25 cellular contexts compared by ENCODE assay signal in genomic region chr9:136396219-136396515, GRCh38.
"Had no signal": no experiment of that assay in that cellular context is flagged by ENCODE, and none has a peak within 500 bp of the region (broad histone marks: within the 10 kb centered on the region; RNA-seq: fewer than 3 reads in every experiment).

No MANE protein-coding gene starts in this region.

- H3K9me3 ChIP-seq: esophagus muscularis mucosa, gastroesophageal sphincter, heart left ventricle, left ventricle myocardium inferior, lower lobe of right lung, ovary, psoas muscle, spleen, thyroid gland, vagina had no signal

- H3K4me3 ChIP-seq: coronary artery, esophagus muscularis mucosa, gastroesophageal sphincter, heart left ventricle, hepatocyte, left ventricle myocardium inferior, lower lobe of right lung, ovary, psoas muscle, skin epidermis, spleen, thyroid gland, vagina had no signal

- ATAC-seq: foreskin keratinocyte; gastroesophageal sphincter; heart left ventricle; lower lobe of right lung; natural killer cell; psoas muscle; right cardiac atrium; stimulated activated naive CD8-positive, alpha-beta T cell treated with anti-CD3 and anti-CD28 coated beads, Interleukin-15, amount 100 ng/mL, for 72 hours had no signal

- H2AFZ ChIP-seq: hepatocyte had no signal

- H3K27ac ChIP-seq: coronary artery, esophagus muscularis mucosa, foreskin keratinocyte, gastroesophageal sphincter, heart left ventricle, hepatocyte, left ventricle myocardium inferior, lower lobe of right lung, ovary, psoas muscle, skin epidermis, spleen, thyroid gland, vagina had no signal

- H3K36me3 ChIP-seq: ovary had no signal

- FAIRE-seq: endothelial cell of umbilical vein, kidney had no signal

- H3K4me2 ChIP-seq: hepatocyte had no signal

- H3K4me1 ChIP-seq: foreskin keratinocyte had no signal

- H3K27me3 ChIP-seq: esophagus muscularis mucosa, foreskin keratinocyte, gastroesophageal sphincter, heart left ventricle, hepatocyte, ovary, spleen, thyroid gland, vagina had no signal

- DNase-seq: dermis blood vessel endothelial cell; effector memory CD4-positive, alpha-beta T cell; foreskin keratinocyte; heart left ventricle; kidney; left ventricle myocardium inferior; lower lobe of right lung; natural killer cell; occipital lobe; spleen; stimulated activated CD8-positive, alpha-beta memory T cell treated with anti-CD3 and anti-CD28 coated beads, Interleukin-4, amount 100 ng/mL, for 48 hours; stimulated activated naive CD4-positive, alpha-beta T cell; stimulated activated naive CD8-positive, alpha-beta T cell treated with anti-CD3 and anti-CD28 coated beads, Interleukin-15, amount 100 ng/mL, for 72 hours; thyroid gland; trophoblast cell had no signal
